ENCODE assay signal across 19 cellular contexts in genomic region chr9:123484130-123484529, GRCh38.
"Had no signal": no experiment of that assay in that cellular context is flagged by ENCODE, and none has a peak within 500 bp of the region (broad histone marks: within the 10 kb centered on the region; RNA-seq: fewer than 3 reads in every experiment).

No MANE protein-coding gene starts in this region.

- H3K4me3 ChIP-seq: breast epithelium, esophagus squamous epithelium, tibial nerve, uterus had no signal

- H3K36me3 Mint-ChIP-seq: naive B cell had no signal

- ATAC-seq: activated T-cell treated with anti-CD3 and anti-CD28 coated beads, Interleukin-2, amount 50 U/mL, for 72 hours; left cardiac atrium; stimulated activated naive CD8-positive, alpha-beta T cell treated with anti-CD3 and anti-CD28 coated beads, Interleukin-15, Interleukin-2, amounts not matched to agents 100 U/mL and 50 U/mL, for 24 hours had no signal

- H3K4me1 ChIP-seq: breast epithelium, tibial nerve, uterus had no signal

- DNase-seq: activated CD4-positive, alpha-beta T cell treated with anti-CD3 and anti-CD28 coated beads, Interleukin-2, amount 50 U/mL, for 1 hour; activated CD8-positive, alpha-beta memory T cell treated with anti-CD3 and anti-CD28 coated beads, Interleukin-2, amount 50 U/mL, for 48 hours; activated effector memory CD4-positive, alpha-beta T cell treated with anti-CD3 and anti-CD28 coated beads, Interleukin-2, amount 50 U/mL, for 16 hours; activated naive CD4-positive, alpha-beta T cell treated with anti-CD3 and anti-CD28 coated beads, Interleukin-2, amount 50 U/mL, for 16 hours; activated T-cell treated with anti-CD3 and anti-CD28 coated beads, Interleukin-2, amount 50 U/mL, for 72 hours; cerebellar nuclear complex; effector memory CD4-positive, alpha-beta T cell; esophagus squamous epithelium; left cardiac atrium; midbrain; naive B cell; retina; stimulated activated CD4-positive, alpha-beta T cell treated with anti-CD3 and anti-CD28 coated beads, Interleukin-2, amount 100 ng/mL, for 24 hours; stimulated activated naive CD8-positive, alpha-beta T cell treated with anti-CD3 and anti-CD28 coated beads, Interleukin-15, Interleukin-2, amounts not matched to agents 100 U/mL and 50 U/mL, for 24 hours; uterus had no signal

- H3K4me3 Mint-ChIP-seq: activated T-cell treated with anti-CD3 and anti-CD28 coated beads, Interleukin-2, amount 50 U/mL, for 72 hours; naive B cell; neural crest cell; T-helper 1 cell treated with Interleukin-12 subunit alpha and Interleukin-12 subunit beta and Interleukin-4 antibody, amounts not matched to agents 30 μg/mL and 1 μg/mL, for 36 hours had no signal

- H3K36me3 ChIP-seq: breast epithelium, esophagus squamous epithelium, uterus had no signal

- H3K9me3 ChIP-seq: breast epithelium, esophagus squamous epithelium, tibial nerve, uterus had no signal

- H3K27ac ChIP-seq: breast epithelium, esophagus squamous epithelium, tibial nerve, uterus had no signal

- H3K9me3 Mint-ChIP-seq: activated T-cell treated with anti-CD3 and anti-CD28 coated beads, Interleukin-2, amount 50 U/mL, for 72 hours; neural crest cell; T-helper 1 cell treated with Interleukin-12 subunit alpha and Interleukin-12 subunit beta and Interleukin-4 antibody, amounts not matched to agents 30 μg/mL and 1 μg/mL, for 36 hours had no signal

- H3K27me3 Mint-ChIP-seq: naive B cell had no signal

- H3K27ac Mint-ChIP-seq: activated T-cell treated with anti-CD3 and anti-CD28 coated beads, Interleukin-2, amount 50 U/mL, for 72 hours; T-helper 1 cell treated with Interleukin-12 subunit alpha and Interleukin-12 subunit beta and Interleukin-4 antibody, amounts not matched to agents 30 μg/mL and 1 μg/mL, for 36 hours had no signal

- H3K27me3 ChIP-seq: breast epithelium, esophagus squamous epithelium, tibial nerve, uterus had no signal
